In the genomic region with DNA sequence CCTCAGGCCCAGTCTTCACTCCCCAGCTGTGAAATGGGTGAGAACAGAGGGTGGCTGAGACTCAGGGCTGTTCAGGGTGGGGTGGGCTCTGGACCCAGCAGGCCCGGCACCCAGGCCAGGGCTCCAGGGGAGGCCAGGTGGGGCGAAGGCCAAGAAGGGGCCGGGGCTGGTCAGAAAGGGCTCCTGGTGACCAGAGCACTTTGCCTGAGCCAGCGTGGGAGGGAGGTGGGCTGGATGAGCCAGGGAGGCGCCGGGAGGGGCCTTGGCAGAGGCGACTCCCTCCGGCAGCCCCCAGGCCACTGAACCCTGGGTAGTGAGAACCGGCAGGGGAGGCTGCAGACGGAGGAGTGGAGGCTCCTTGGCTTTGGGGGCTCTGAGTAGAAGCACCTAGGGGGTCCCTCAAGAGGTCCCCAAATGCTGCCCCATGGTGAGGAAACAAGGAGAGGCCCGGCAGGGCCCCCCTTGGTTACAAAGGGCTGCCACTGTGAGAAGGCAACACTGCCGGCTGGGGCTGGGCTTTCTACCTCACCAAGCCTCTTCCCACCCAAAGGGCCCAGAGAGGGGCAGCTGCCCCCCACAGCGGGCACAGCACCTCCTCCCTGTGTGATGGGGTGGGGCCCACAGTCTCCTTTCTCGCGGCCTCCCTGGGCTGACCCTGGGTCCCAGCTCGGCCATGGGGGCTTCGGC, we compare ENCODE assay signal across 23 cellular contexts. TPM values are rescaled to one million over a fixed set of nuclear protein-coding genes. Genes with fewer than 3 reads are reported as not detected.
DNase-seq lines count a peak whose midpoint lies in the region; ATAC-seq and TF ChIP-seq lines count a peak whose summit lies in the region.
"Had no signal": no experiment of that assay in that cellular context is flagged by ENCODE, and none has a peak within 500 bp of the region (broad histone marks: within the 10 kb centered on the region; RNA-seq: fewer than 3 reads in every experiment).

No MANE protein-coding gene starts in this region.

- H3K18ac ChIP-seq in neuronal stem cell (ENCODE audit: low read length), result peak overlapping the region; percentile 71

- H3K4me3 Mint-ChIP-seq in activated T-cell treated with anti-CD3 and anti-CD28 coated beads, Interleukin-2, amount 50 U/mL, for 24 hours, result no peak overlapping the region
- H3K4me3 Mint-ChIP-seq: activated naive CD8-positive, alpha-beta T cell; CD4-positive, CD25-positive, alpha-beta regulatory T cell; endodermal cell; memory B cell; T-helper 2 cell treated with Interferon-gamma antibody and Interleukin-4, amounts not matched to agents 5 μg/mL and 100 μg/mL, for 36 hours had no signal

- H2BK12ac ChIP-seq in neuronal stem cell (ENCODE audit: low read length), result peak overlapping the region; percentile 22

- no peaks in the 10 kb centered on the region for H3K36me3 ChIP-seq in neuronal stem cell (replicated peaks in 1 of 2; ENCODE audit: control insufficient read depth in 2 of 2, insufficient read depth in 2 of 2, low read length in 2 of 2)
- H3K36me3 ChIP-seq in transverse colon, result no peaks in the 10 kb centered on the region

- H3K9ac ChIP-seq in neuronal stem cell (ENCODE audit: low read depth, low read length, poor library complexity), result no peak overlapping the region

- H3K27ac Mint-ChIP-seq in activated T-cell treated with anti-CD3 and anti-CD28 coated beads, Interleukin-2, amount 50 U/mL, for 24 hours, result no peak overlapping the region
- H3K27ac Mint-ChIP-seq: activated naive CD8-positive, alpha-beta T cell; endodermal cell had no signal

- H3K27me3 Mint-ChIP-seq in activated T-cell treated with anti-CD3 and anti-CD28 coated beads, Interleukin-2, amount 50 U/mL, for 24 hours, result no peaks in the 10 kb centered on the region
- H3K27me3 Mint-ChIP-seq: activated naive CD8-positive, alpha-beta T cell; CD4-positive, CD25-positive, alpha-beta regulatory T cell; memory B cell had no signal

- H3K4me3 ChIP-seq in neuronal stem cell (ENCODE audit: low read length in 2 of 2) (no peak overlapping the region), transverse colon (no peak overlapping the region)

- no peaks in the 10 kb centered on the region for H3K9me3 Mint-ChIP-seq in activated T-cell treated with anti-CD3 and anti-CD28 coated beads, Interleukin-2, amount 50 U/mL, for 24 hours
- H3K9me3 Mint-ChIP-seq: CD4-positive, CD25-positive, alpha-beta regulatory T cell; endodermal cell; memory B cell; T-helper 2 cell treated with Interferon-gamma antibody and Interleukin-4, amounts not matched to agents 5 μg/mL and 100 μg/mL, for 36 hours had no signal

- DNase-seq in activated T-cell treated with anti-CD3 and anti-CD28 coated beads, Interleukin-2, amount 50 U/mL, for 24 hours, result peak; percentile 28
- DNase-seq in activated T-cell treated with anti-CD3 and anti-CD28 coated beads, Interleukin-2, amount 50 U/mL, for 48 hours, result no peak
- DNase-seq in Right ventricle myocardium superior (peak; percentile 49), neuronal stem cell (ENCODE audit: low spot score) (no peak), transverse colon (peak; percentile 7)
- DNase-seq: CD4-positive, CD25-positive, alpha-beta regulatory T cell; central memory CD4-positive, alpha-beta T cell; DND-41; endodermal cell; KG1; NCI-H1105 treated with DMSO at 0.1 percent for 48 hours; NK-92 treated with Interleukin-12 subunit alpha and Interleukin-12 subunit beta, amount 100 ng/mL, for 24 hours; SHP77 treated with DMSO at 0.1 percent for 48 hours had no signal

- H2BK120ac ChIP-seq in neuronal stem cell (ENCODE audit: low read depth, low read length), result no peak overlapping the region

- TF ChIP-seq EP300 in transverse colon (IDR thresholded peaks at IDR 0.05; ENCODE audit: low read depth), result no peak

- WGBS in neuronal stem cell (ENCODE audit: extremely low coverage in 2 of 2, insufficient read length in 2 of 2, insufficient replicate concordance in 1 of 2), 2 donors, result no CpG with 5 or more reads among the region's 17 CpGs
- 73% methylated on average over 14 of the region's 17 CpGs; no CpG with 5 or more reads in 1 of the 2 donors for WGBS in transverse colon (ENCODE audit: low coverage in 1 of 2), 2 donors

- H3K14ac ChIP-seq in neuronal stem cell (ENCODE audit: low read length), result no peak overlapping the region

- peaks cover 2% of the 10 kb centered on the region for H3K36me3 Mint-ChIP-seq in activated T-cell treated with anti-CD3 and anti-CD28 coated beads, Interleukin-2, amount 50 U/mL, for 24 hours (ENCODE audit: low read depth)
- H3K36me3 Mint-ChIP-seq: activated naive CD8-positive, alpha-beta T cell; CD4-positive, CD25-positive, alpha-beta regulatory T cell had no signal

- H3K4me1 ChIP-seq in neuronal stem cell (ENCODE audit: control insufficient read depth in 2 of 2, insufficient read depth in 1 of 2, low read depth in 1 of 2, low read length in 2 of 2), result peaks cover 11 to 25% of the 10 kb centered on the region in 2 donors
- H3K4me1 ChIP-seq in transverse colon, result peaks cover 0 to 53% (median 14%) of the 10 kb centered on the region in 4 donors

- no peak overlapping the region for H2BK5ac ChIP-seq in neuronal stem cell (ENCODE audit: low read length)

- peaks cover 0 to 3% (median 0%) of the 10 kb centered on the region in 3 experiments for H3K27me3 ChIP-seq in neuronal stem cell (ENCODE audit: control insufficient read depth in 3 of 3, insufficient read depth in 3 of 3, low read depth in 1 of 3, low read length in 3 of 3)
- H3K27me3 ChIP-seq in transverse colon, result no peaks in the 10 kb centered on the region

- H3K4me1 Mint-ChIP-seq in activated T-cell treated with anti-CD3 and anti-CD28 coated beads, Interleukin-2, amount 50 U/mL, for 24 hours (ENCODE audit: low read depth), result peaks cover 50% of the 10 kb centered on the region
- H3K4me1 Mint-ChIP-seq: endodermal cell had no signal

- peak overlapping the region; percentile 88 for H2AK5ac ChIP-seq in neuronal stem cell (ENCODE audit: low read depth, low read length)

- H3K27ac ChIP-seq in neuronal stem cell (replicated peaks; ENCODE audit: low read length), result no peak overlapping the region
- H3K27ac ChIP-seq in transverse colon, result peak overlapping the region; percentile 60 to 74 (median 67)

- in situ Hi-C loops in transverse colon (cut with MboI; ENCODE audit: low pct_ligation_motif_present in 1 of 4, low pct_unique_long_range_greater_than_20kb in 1 of 4, low sequenced_read_pairs in 3 of 4), result no loop called here

- H3K4ac ChIP-seq in neuronal stem cell (ENCODE audit: low read length), result no peak overlapping the region

- no peak overlapping the region for H2AFZ ChIP-seq in neuronal stem cell (ENCODE audit: low read length)

- no peak overlapping the region for H4K8ac ChIP-seq in neuronal stem cell (ENCODE audit: low read depth, low read length)

- H2BK15ac ChIP-seq in neuronal stem cell (ENCODE audit: low read length), result peak overlapping the region; percentile 75

- H3K4me2 ChIP-seq in neuronal stem cell (ENCODE audit: insufficient read depth, low read length, poor library complexity, severe bottlenecking), result no peak overlapping the region

- no peak overlapping the region for H4K91ac ChIP-seq in neuronal stem cell (ENCODE audit: low read depth, low read length, poor library complexity)

- no peak overlapping the region for H3K23ac ChIP-seq in neuronal stem cell (ENCODE audit: low read depth, low read length, poor library complexity)

- intact Hi-C loops in Right ventricle myocardium superior (cut with DNase I), result no loop called here
- intact Hi-C loops in transverse colon (cut with DNase I; ENCODE audit: low total_unique reads), result no loop called here

- no peak for TF ChIP-seq POLR2A in transverse colon (IDR thresholded peaks at IDR 0.05)

- H3K9me3 ChIP-seq in neuronal stem cell (replicated peaks in 1 of 2; ENCODE audit: control insufficient read depth in 2 of 2, insufficient read depth in 1 of 2, low read depth in 1 of 2, low read length in 2 of 2) (no peaks in the 10 kb centered on the region), transverse colon (no peaks in the 10 kb centered on the region)

- TF ChIP-seq CTCF in transverse colon (IDR thresholded peaks at IDR 0.05), result no peak

- ATAC-seq in Right ventricle myocardium superior (ENCODE audit: poor library complexity), result no peak
- ATAC-seq in HG03342 (IDR thresholded peaks at IDR 0.05; ENCODE audit: unreplicated experiment), result no peak
- ATAC-seq in GM21825 (IDR thresholded peaks at IDR 0.05; ENCODE audit: unreplicated experiment), result no peak
- no peak for ATAC-seq in HG03571 (IDR thresholded peaks at IDR 0.05; ENCODE audit: unreplicated experiment)
- ATAC-seq: activated CD4-positive, CD25-positive, alpha-beta regulatory T cell treated with anti-CD3 and anti-CD28 coated beads, Interleukin-2, amount 50 U/mL, for 24 hours had no signal

- H3K79me1 ChIP-seq in neuronal stem cell (ENCODE audit: low read depth, low read length), result no peaks in the 10 kb centered on the region

RNA-seq across cellular contexts. Expression of a gene that starts 17.1 kb away (rescaled TPM):
- total RNA-seq in Right ventricle myocardium superior (5.8 TPM), transverse colon (not detected)
- polyA plus RNA-seq in neuronal stem cell (2013, experiment 1 of 2), result not detected
- polyA plus RNA-seq in neuronal stem cell (2013, experiment 2 of 2), result not detected
- total RNA-seq: A172; CD4-positive, CD25-positive, alpha-beta regulatory T cell; endodermal cell; fibroblast of villous mesenchyme; subcutaneous adipose tissue had no signal

RNA-seq across cellular contexts. Expression of a gene that starts 21.7 kb away (rescaled TPM):
- total RNA-seq in Right ventricle myocardium superior (23.0 TPM), transverse colon (10 to 100 TPM; 12.3 to 69.6 (median 23.2) TPM)
- polyA plus RNA-seq in neuronal stem cell (2013, experiment 1 of 2), result 0.13 TPM
- 0.73 TPM for polyA plus RNA-seq in neuronal stem cell (2013, experiment 2 of 2)
- total RNA-seq: endodermal cell, fibroblast of villous mesenchyme had no signal

RNA-seq across cellular contexts. Expression of a gene that starts 35.8 kb away (rescaled TPM):
- total RNA-seq in Right ventricle myocardium superior, result not detected
- polyA plus RNA-seq in neuronal stem cell (2013, experiment 1 of 2), result 0.13 TPM
- polyA plus RNA-seq in neuronal stem cell (2013, experiment 2 of 2), result not detected
- 10 to 100 TPM in 1 of 4 donors, 1 to 10 TPM in 1, not detected in 2; 3.5 to 35.9 TPM for total RNA-seq in transverse colon
- total RNA-seq: A172; CD4-positive, CD25-positive, alpha-beta regulatory T cell; endodermal cell; fibroblast of villous mesenchyme had no signal
- polyA plus RNA-seq: CD4-positive, CD25-positive, alpha-beta regulatory T cell had no signal

RNA-seq across cellular contexts. Expression of a gene that starts 39.8 kb away (rescaled TPM):
- not detected for total RNA-seq in Right ventricle myocardium superior
- not detected for polyA plus RNA-seq in neuronal stem cell (2013, experiment 1 of 2)
- polyA plus RNA-seq in neuronal stem cell (2013, experiment 2 of 2), result not detected
- total RNA-seq in transverse colon, result 1 to 10 TPM in 2 of 4 donors, not detected in 2; 1.4 to 4.1 TPM
- total RNA-seq: A172; CD4-positive, CD25-positive, alpha-beta regulatory T cell; endodermal cell; fibroblast of villous mesenchyme; subcutaneous adipose tissue had no signal
- polyA plus RNA-seq: CD4-positive, CD25-positive, alpha-beta regulatory T cell had no signal

RNA-seq across cellular contexts. Expression of a gene that starts 45.0 kb away (rescaled TPM):
- total RNA-seq in Right ventricle myocardium superior (35.7 TPM), transverse colon (1 to 10 TPM in 2 of 4 donors, not detected in 2; 1.9 to 3.3 TPM)
- 0.49 TPM for polyA plus RNA-seq in neuronal stem cell (2013, experiment 1 of 2)
- 0.32 TPM for polyA plus RNA-seq in neuronal stem cell (2013, experiment 2 of 2)
- total RNA-seq: A172, endodermal cell, fibroblast of villous mesenchyme had no signal

Comparison
In these comparisons a context has a peak if more than half of its experiments do, and no peak if none do; other contexts are left out.
1. DNase-seq: peak in activated T-cell treated with anti-CD3 and anti-CD28 coated beads, Interleukin-2, amount 50 U/mL, for 24 hours (single experiment), Right ventricle myocardium superior (single experiment) and transverse colon (single experiment); none in activated T-cell treated with anti-CD3 and anti-CD28 coated beads, Interleukin-2, amount 50 U/mL, for 48 hours (0 of 2) and neuronal stem cell (single experiment).